Comparison of ENCODE assay signal across 8 cellular contexts in genomic region chr6:155493694-155494143, GRCh38. TPM values are rescaled to one million over a fixed set of nuclear protein-coding genes. Genes with fewer than 3 reads are reported as not detected.
DNase-seq lines count a peak whose midpoint lies in the region; ATAC-seq, FAIRE-seq and TF ChIP-seq lines count a peak whose summit lies in the region.

No MANE protein-coding gene starts in this region.

- peak overlapping the region; percentile 52 for H3K4me2 ChIP-seq in smooth muscle cell
- H3K4me2 ChIP-seq in neuronal stem cell (ENCODE audit: insufficient read depth, low read length, poor library complexity, severe bottlenecking): no peak overlapping the region

- peak overlapping the region; percentile 95 for H3K27ac ChIP-seq in smooth muscle cell (ENCODE audit: low read depth)
- no peak overlapping the region for H3K27ac ChIP-seq in neuronal stem cell (replicated peaks; ENCODE audit: low read length)

- H4K20me1 ChIP-seq in smooth muscle cell (ENCODE audit: low read depth): no peaks in the 10 kb centered on the region

- no peak overlapping the region for H3K23ac ChIP-seq in neuronal stem cell (ENCODE audit: low read depth, low read length, poor library complexity)

- no peaks in the 10 kb centered on the region for H3K36me3 ChIP-seq in smooth muscle cell (ENCODE audit: low read depth)
- no peaks in the 10 kb centered on the region for H3K36me3 ChIP-seq in neuronal stem cell (replicated peaks in 1 of 2; ENCODE audit: control insufficient read depth in 2 of 2, insufficient read depth in 2 of 2, low read length in 2 of 2)

- no peak overlapping the region for H2BK12ac ChIP-seq in neuronal stem cell (ENCODE audit: low read length)

- no peaks in the 10 kb centered on the region for H3K79me1 ChIP-seq in neuronal stem cell (ENCODE audit: low read depth, low read length)

- no peak overlapping the region for H4K91ac ChIP-seq in neuronal stem cell (ENCODE audit: low read depth, low read length, poor library complexity)

- H2AFZ ChIP-seq in smooth muscle cell (ENCODE audit: low read depth): peak overlapping the region; percentile 85
- H2AFZ ChIP-seq in neuronal stem cell (ENCODE audit: low read length): no peak overlapping the region

- no peak overlapping the region for H2BK5ac ChIP-seq in neuronal stem cell (ENCODE audit: low read length)

- no peak overlapping the region for H2BK120ac ChIP-seq in neuronal stem cell (ENCODE audit: low read depth, low read length)

- no peaks in the 10 kb centered on the region for H3K27me3 ChIP-seq in smooth muscle cell (ENCODE audit: low read depth)
- no peaks in the 10 kb centered on the region for H3K27me3 ChIP-seq in neuronal stem cell (ENCODE audit: control insufficient read depth in 3 of 3, insufficient read depth in 3 of 3, low read depth in 1 of 3, low read length in 3 of 3)

- H3K9ac ChIP-seq in smooth muscle cell (ENCODE audit: low read depth): peak overlapping the region; percentile 81
- no peak overlapping the region for H3K9ac ChIP-seq in neuronal stem cell (ENCODE audit: low read depth, low read length, poor library complexity)

- H4K8ac ChIP-seq in neuronal stem cell (ENCODE audit: low read depth, low read length): no peak overlapping the region

- H3K14ac ChIP-seq in neuronal stem cell (ENCODE audit: low read length): no peak overlapping the region

- H3K9me3 ChIP-seq in smooth muscle cell (replicated peaks; ENCODE audit: low read depth) (no peaks in the 10 kb centered on the region), neuronal stem cell (replicated peaks in 1 of 2; ENCODE audit: control insufficient read depth in 2 of 2, insufficient read depth in 1 of 2, low read depth in 1 of 2, low read length in 2 of 2) (no peaks in the 10 kb centered on the region)

- no peak overlapping the region for H3K4ac ChIP-seq in neuronal stem cell (ENCODE audit: low read length)

- H3K18ac ChIP-seq in neuronal stem cell (ENCODE audit: low read length): no peak overlapping the region

- H3K4me1 ChIP-seq in smooth muscle cell (ENCODE audit: low read depth) (peaks cover 19% of the 10 kb centered on the region), neuronal stem cell (ENCODE audit: control insufficient read depth in 2 of 2, insufficient read depth in 1 of 2, low read depth in 1 of 2, low read length in 2 of 2) (no peaks in the 10 kb centered on the region)

- H3K4me3 ChIP-seq in fibroblast of pulmonary artery (replicated peaks; ENCODE audit: low read depth, low read length): no peak overlapping the region
- H3K4me3 ChIP-seq in smooth muscle cell: no peak overlapping the region
- H3K4me3 ChIP-seq in neuronal stem cell (ENCODE audit: low read length in 2 of 2): no peak overlapping the region

- no peak overlapping the region for H2AK5ac ChIP-seq in neuronal stem cell (ENCODE audit: low read depth, low read length)

- DNase-seq in stimulated activated CD4-positive, alpha-beta T cell treated with anti-CD3 and anti-CD28 coated beads, Interleukin-12 subunit alpha, Interleukin-12 subunit beta, amount 100 ng/mL, for 48 hours (ENCODE audit: low read depth in 2 of 3, low spot score in 1 of 3): peak in 2 of 3 donors; percentile 10 to 14
- DNase-seq in stimulated activated CD4-positive, alpha-beta T cell treated with anti-CD3 and anti-CD28 coated beads, Interleukin-12 subunit alpha, Interleukin-12 subunit beta, amount 100 ng/mL, for 4 hours: no peak
- peak; percentile 95 for DNase-seq in RCC 7860 (ENCODE audit: low spot score)
- DNase-seq in fibroblast of pulmonary artery (ENCODE audit: low read depth): peak; percentile 99
- DNase-seq in smooth muscle cell (lab: John Stamatoyannopoulos, UW; ENCODE audit: unreplicated experiment): no peak
- no peak for DNase-seq in activated gamma-delta T cell (lab: John Stamatoyannopoulos, UW)
- no peak for DNase-seq in neuronal stem cell (ENCODE audit: low spot score)

- H2BK15ac ChIP-seq in neuronal stem cell (ENCODE audit: low read length): no peak overlapping the region

- no peaks in the 10 kb centered on the region for H3K79me2 ChIP-seq in smooth muscle cell (ENCODE audit: low read depth)

- FAIRE-seq in RCC 7860 (lab: Jason Lieb, UNC): peak; percentile 98

- ATAC-seq in HG02943 (IDR thresholded peaks at IDR 0.05; ENCODE audit: low read depth, unreplicated experiment): peak; percentile 84

- WGBS in smooth muscle cell (ENCODE audit: low lambda C conversion rate): 2% methylated on average over 4 of the region's 4 CpGs
- no CpG with 5 or more reads among the region's 4 CpGs for WGBS in neuronal stem cell (ENCODE audit: extremely low coverage in 2 of 2, insufficient read length in 2 of 2, insufficient replicate concordance in 1 of 2), 2 donors

- H3F3A ChIP-seq in smooth muscle cell (ENCODE audit: low read depth): peaks cover 11% of the 10 kb centered on the region

- no peak for TF ChIP-seq CTCF in fibroblast of pulmonary artery (IDR thresholded peaks at IDR 0.05; ENCODE audit: low read length, missing control alignments)
- no peak for TF ChIP-seq CTCF in smooth muscle cell (IDR thresholded peaks at IDR 0.05; ENCODE audit: borderline replicate concordance, insufficient read depth, poor library complexity, severe bottlenecking)

RNA-seq across cellular contexts. Expression of gene NOX3, which starts 38.1 kb away (rescaled TPM):
- total RNA-seq in smooth muscle cell: not detected in 2 replicates
- polyA plus RNA-seq in smooth muscle cell: not detected in 2 replicates
- polyA plus RNA-seq in neuronal stem cell (2013, experiment 1 of 2): not detected
- not detected for polyA plus RNA-seq in neuronal stem cell (2013, experiment 2 of 2)

Comparison
In these comparisons a context has a peak if more than half of its experiments do, and no peak if none do; other contexts are left out.
1. DNase-seq: peak in stimulated activated CD4-positive, alpha-beta T cell treated with anti-CD3 and anti-CD28 coated beads, Interleukin-12 subunit alpha, Interleukin-12 subunit beta, amount 100 ng/mL, for 48 hours (2 of 3), RCC 7860 (single experiment) and fibroblast of pulmonary artery (single experiment); none in stimulated activated CD4-positive, alpha-beta T cell treated with anti-CD3 and anti-CD28 coated beads, Interleukin-12 subunit alpha, Interleukin-12 subunit beta, amount 100 ng/mL, for 4 hours (single experiment), smooth muscle cell (single experiment), activated gamma-delta T cell (single experiment) and neuronal stem cell (single experiment).